Comparison of ENCODE assay signal across 1 cellular context in the genomic region with DNA sequence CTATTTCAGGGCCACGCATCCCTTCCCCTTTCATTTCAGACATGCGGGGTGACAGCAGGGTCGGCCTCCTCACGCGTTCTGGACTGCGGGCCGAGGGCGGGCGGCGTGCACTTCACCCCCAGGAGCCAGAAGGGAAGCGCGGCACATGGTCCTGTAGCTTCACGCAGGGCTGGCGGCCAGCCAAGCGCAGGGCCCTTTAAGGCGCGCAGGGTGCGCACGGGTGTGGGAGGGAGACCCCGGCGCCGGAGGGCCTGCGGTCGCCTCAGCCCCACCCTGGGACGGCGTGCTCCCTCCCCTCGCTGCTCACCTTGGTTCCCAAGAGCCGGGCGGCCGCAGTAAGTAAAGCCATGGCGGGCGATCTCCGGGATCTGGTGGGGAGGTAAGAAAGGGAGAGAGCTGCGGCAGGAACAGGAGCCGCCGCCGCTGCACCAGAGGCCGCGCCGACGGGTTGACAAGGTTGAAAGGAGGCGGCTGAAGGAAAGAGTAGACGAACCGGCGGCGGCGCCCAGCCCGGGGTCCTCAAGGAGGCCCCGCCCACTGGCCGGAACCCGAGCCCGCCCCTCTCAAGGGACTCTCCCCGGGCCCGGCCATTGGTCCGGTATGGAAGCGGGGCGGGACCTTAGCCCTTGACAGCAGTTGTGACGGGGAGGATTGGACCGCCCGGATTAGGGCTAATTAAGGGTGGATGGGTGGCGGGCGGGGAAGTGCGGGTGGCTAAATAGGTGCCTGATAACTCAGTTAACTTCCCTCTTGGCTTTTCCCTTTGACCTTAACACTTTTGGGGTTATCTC.
TF ChIP-seq lines count a peak whose summit lies in the region.

A gene (minus strand): TSS at position 478 of the 791 bp plus-strand sequence. CDS start 129 bp downstream, at position 349.

TF ChIP-seq in WTC11, 78 proteins besides CTCF, POLR2A, EP300 and RAD21 (continued from another document):
- TF ChIP-seq, protein P1, sequence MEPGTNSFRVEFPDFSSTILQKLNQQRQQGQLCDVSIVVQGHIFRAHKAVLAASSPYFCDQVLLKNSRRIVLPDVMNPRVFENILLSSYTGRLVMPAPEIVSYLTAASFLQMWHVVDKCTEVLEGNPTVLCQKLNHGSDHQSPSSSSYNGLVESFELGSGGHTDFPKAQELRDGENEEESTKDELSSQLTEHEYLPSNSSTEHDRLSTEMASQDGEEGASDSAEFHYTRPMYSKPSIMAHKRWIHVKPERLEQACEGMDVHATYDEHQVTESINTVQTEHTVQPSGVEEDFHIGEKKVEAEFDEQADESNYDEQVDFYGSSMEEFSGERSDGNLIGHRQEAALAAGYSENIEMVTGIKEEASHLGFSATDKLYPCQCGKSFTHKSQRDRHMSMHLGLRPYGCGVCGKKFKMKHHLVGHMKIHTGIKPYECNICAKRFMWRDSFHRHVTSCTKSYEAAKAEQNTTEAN (CRISPR knock-in tag; IDR thresholded peaks at IDR 0.05) = peak; percentile 81; the same call in 1 of the 2 replicates
- TF ChIP-seq, protein P2, sequence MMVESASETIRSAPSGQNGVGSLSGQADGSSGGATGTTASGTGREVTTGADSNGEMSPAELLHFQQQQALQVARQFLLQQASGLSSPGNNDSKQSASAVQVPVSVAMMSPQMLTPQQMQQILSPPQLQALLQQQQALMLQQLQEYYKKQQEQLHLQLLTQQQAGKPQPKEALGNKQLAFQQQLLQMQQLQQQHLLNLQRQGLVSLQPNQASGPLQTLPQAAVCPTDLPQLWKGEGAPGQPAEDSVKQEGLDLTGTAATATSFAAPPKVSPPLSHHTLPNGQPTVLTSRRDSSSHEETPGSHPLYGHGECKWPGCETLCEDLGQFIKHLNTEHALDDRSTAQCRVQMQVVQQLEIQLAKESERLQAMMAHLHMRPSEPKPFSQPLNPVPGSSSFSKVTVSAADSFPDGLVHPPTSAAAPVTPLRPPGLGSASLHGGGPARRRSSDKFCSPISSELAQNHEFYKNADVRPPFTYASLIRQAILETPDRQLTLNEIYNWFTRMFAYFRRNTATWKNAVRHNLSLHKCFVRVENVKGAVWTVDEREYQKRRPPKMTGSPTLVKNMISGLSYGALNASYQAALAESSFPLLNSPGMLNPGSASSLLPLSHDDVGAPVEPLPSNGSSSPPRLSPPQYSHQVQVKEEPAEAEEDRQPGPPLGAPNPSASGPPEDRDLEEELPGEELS (CRISPR knock-in tag; IDR thresholded peaks at IDR 0.05) = no peak
- TF ChIP-seq SP1 (CRISPR knock-in tag; conservative IDR thresholded peaks at IDR 0.05) (peak; percentile 66), TCF7 (CRISPR knock-in tag; IDR thresholded peaks at IDR 0.05; ENCODE audit: low read depth) (peak; percentile 69; the same call in 1 of the 2 replicates), FOXK1 (CRISPR knock-in tag; IDR thresholded peaks at IDR 0.05) (0 out of 2 replicates have a peak, but pooled peaks have one; percentile 25), JUN (CRISPR knock-in tag; IDR thresholded peaks at IDR 0.05) (no peak; the same call in 1 of the 2 replicates), NFYB (CRISPR knock-in tag; conservative IDR thresholded peaks at IDR 0.05; ENCODE audit: low read depth) (peak; percentile 73), NR1H2 (CRISPR knock-in tag; IDR thresholded peaks at IDR 0.05) (0 out of 2 replicates have a peak, but pooled peaks have one; percentile 67)
- TF ChIP-seq, protein P3, sequence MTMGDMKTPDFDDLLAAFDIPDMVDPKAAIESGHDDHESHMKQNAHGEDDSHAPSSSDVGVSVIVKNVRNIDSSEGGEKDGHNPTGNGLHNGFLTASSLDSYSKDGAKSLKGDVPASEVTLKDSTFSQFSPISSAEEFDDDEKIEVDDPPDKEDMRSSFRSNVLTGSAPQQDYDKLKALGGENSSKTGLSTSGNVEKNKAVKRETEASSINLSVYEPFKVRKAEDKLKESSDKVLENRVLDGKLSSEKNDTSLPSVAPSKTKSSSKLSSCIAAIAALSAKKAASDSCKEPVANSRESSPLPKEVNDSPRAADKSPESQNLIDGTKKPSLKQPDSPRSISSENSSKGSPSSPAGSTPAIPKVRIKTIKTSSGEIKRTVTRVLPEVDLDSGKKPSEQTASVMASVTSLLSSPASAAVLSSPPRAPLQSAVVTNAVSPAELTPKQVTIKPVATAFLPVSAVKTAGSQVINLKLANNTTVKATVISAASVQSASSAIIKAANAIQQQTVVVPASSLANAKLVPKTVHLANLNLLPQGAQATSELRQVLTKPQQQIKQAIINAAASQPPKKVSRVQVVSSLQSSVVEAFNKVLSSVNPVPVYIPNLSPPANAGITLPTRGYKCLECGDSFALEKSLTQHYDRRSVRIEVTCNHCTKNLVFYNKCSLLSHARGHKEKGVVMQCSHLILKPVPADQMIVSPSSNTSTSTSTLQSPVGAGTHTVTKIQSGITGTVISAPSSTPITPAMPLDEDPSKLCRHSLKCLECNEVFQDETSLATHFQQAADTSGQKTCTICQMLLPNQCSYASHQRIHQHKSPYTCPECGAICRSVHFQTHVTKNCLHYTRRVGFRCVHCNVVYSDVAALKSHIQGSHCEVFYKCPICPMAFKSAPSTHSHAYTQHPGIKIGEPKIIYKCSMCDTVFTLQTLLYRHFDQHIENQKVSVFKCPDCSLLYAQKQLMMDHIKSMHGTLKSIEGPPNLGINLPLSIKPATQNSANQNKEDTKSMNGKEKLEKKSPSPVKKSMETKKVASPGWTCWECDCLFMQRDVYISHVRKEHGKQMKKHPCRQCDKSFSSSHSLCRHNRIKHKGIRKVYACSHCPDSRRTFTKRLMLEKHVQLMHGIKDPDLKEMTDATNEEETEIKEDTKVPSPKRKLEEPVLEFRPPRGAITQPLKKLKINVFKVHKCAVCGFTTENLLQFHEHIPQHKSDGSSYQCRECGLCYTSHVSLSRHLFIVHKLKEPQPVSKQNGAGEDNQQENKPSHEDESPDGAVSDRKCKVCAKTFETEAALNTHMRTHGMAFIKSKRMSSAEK (CRISPR knock-in tag; IDR thresholded peaks at IDR 0.05; ENCODE audit: borderline replicate concordance) = 0 out of 2 replicates have a peak, but pooled peaks have one; percentile 6
- TF ChIP-seq, protein P4, sequence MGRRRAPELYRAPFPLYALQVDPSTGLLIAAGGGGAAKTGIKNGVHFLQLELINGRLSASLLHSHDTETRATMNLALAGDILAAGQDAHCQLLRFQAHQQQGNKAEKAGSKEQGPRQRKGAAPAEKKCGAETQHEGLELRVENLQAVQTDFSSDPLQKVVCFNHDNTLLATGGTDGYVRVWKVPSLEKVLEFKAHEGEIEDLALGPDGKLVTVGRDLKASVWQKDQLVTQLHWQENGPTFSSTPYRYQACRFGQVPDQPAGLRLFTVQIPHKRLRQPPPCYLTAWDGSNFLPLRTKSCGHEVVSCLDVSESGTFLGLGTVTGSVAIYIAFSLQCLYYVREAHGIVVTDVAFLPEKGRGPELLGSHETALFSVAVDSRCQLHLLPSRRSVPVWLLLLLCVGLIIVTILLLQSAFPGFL (CRISPR knock-in tag; IDR thresholded peaks at IDR 0.05; ENCODE audit: borderline replicate concordance) = no peak
- TF ChIP-seq, protein P5, sequence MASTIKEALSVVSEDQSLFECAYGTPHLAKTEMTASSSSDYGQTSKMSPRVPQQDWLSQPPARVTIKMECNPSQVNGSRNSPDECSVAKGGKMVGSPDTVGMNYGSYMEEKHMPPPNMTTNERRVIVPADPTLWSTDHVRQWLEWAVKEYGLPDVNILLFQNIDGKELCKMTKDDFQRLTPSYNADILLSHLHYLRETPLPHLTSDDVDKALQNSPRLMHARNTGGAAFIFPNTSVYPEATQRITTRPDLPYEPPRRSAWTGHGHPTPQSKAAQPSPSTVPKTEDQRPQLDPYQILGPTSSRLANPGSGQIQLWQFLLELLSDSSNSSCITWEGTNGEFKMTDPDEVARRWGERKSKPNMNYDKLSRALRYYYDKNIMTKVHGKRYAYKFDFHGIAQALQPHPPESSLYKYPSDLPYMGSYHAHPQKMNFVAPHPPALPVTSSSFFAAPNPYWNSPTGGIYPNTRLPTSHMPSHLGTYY (CRISPR knock-in tag; IDR thresholded peaks at IDR 0.05) = 0 out of 2 replicates have a peak, but pooled peaks have one; percentile 13
- TF ChIP-seq, protein P6, sequence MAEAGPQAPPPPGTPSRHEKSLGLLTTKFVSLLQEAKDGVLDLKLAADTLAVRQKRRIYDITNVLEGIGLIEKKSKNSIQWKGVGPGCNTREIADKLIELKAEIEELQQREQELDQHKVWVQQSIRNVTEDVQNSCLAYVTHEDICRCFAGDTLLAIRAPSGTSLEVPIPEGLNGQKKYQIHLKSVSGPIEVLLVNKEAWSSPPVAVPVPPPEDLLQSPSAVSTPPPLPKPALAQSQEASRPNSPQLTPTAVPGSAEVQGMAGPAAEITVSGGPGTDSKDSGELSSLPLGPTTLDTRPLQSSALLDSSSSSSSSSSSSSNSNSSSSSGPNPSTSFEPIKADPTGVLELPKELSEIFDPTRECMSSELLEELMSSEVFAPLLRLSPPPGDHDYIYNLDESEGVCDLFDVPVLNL (CRISPR knock-in tag; IDR thresholded peaks at IDR 0.05; ENCODE audit: borderline replicate concordance, low read depth) = peak; percentile 11; the same call in 1 of the 2 replicates
- TF ChIP-seq, protein P7, sequence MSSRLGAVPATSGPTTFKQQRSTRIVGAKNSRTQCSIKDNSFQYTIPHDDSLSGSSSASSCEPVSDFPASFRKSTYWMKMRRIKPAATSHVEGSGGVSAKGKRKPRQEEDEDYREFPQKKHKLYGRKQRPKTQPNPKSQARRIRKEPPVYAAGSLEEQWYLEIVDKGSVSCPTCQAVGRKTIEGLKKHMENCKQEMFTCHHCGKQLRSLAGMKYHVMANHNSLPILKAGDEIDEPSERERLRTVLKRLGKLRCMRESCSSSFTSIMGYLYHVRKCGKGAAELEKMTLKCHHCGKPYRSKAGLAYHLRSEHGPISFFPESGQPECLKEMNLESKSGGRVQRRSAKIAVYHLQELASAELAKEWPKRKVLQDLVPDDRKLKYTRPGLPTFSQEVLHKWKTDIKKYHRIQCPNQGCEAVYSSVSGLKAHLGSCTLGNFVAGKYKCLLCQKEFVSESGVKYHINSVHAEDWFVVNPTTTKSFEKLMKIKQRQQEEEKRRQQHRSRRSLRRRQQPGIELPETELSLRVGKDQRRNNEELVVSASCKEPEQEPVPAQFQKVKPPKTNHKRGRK (CRISPR knock-in tag; IDR thresholded peaks at IDR 0.05; ENCODE audit: borderline replicate concordance) = no peak; the same call in 1 of the 2 replicates
- TF ChIP-seq, protein P8, sequence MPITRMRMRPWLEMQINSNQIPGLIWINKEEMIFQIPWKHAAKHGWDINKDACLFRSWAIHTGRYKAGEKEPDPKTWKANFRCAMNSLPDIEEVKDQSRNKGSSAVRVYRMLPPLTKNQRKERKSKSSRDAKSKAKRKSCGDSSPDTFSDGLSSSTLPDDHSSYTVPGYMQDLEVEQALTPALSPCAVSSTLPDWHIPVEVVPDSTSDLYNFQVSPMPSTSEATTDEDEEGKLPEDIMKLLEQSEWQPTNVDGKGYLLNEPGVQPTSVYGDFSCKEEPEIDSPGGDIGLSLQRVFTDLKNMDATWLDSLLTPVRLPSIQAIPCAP (CRISPR knock-in tag; IDR thresholded peaks at IDR 0.05) = peak; percentile 37; the same call in 1 of the 2 replicates
- TF ChIP-seq, protein P9, sequence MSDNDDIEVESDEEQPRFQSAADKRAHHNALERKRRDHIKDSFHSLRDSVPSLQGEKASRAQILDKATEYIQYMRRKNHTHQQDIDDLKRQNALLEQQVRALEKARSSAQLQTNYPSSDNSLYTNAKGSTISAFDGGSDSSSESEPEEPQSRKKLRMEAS (CRISPR knock-in tag; IDR thresholded peaks at IDR 0.05) = peak; percentile 64; the same call in 1 of the 2 replicates
